7 cellular contexts compared by ENCODE assay signal in genomic region chr11:8006349-8006977, GRCh38. TPM values are rescaled to one million over a fixed set of nuclear protein-coding genes. Genes with fewer than 3 reads are reported as not detected.
DNase-seq lines count a peak whose midpoint lies in the region; ATAC-seq and TF ChIP-seq lines count a peak whose summit lies in the region.

No MANE protein-coding gene starts in this region.

- H3K9me2 ChIP-seq in Loucy (replicated peaks; ENCODE audit: low read depth, low read length), result no peaks in the 10 kb centered on the region

- ATAC-seq in SK-N-SH treated with all-trans-retinoic acid at 6 μM for 48 hours, result peak; percentile 98

- H2AK5ac ChIP-seq in H9 (ENCODE audit: insufficient read length, low read length), result no peak overlapping the region

- H3K4ac ChIP-seq in H9 (ENCODE audit: low read depth, low read length), result no peak overlapping the region

- H4K8ac ChIP-seq in H9 (replicated peaks; ENCODE audit: insufficient read length, low read depth, low read length), result no peak overlapping the region

- TF ChIP-seq CTCF in GM10266 (IDR thresholded peaks at IDR 0.05; ENCODE audit: control insufficient read depth, insufficient read depth, low read depth, missing control alignments), result peak; percentile 90
- peak; percentile 94 for TF ChIP-seq CTCF in H9 (conservative IDR thresholded peaks at IDR 0.05)
- TF ChIP-seq CTCF in Loucy (conservative IDR thresholded peaks at IDR 0.05; ENCODE audit: low read length), result peak; percentile 95
- TF ChIP-seq CTCF in brain (conservative IDR thresholded peaks at IDR 0.05), result peak; percentile 87 to 95

- peaks cover 9% of the 10 kb centered on the region for H3K27me3 Mint-ChIP-seq in H9 (ENCODE audit: low read depth)
- H3K27me3 Mint-ChIP-seq in brain, result peaks cover 22% of the 10 kb centered on the region

- H3K4me2 ChIP-seq in H9 (ENCODE audit: insufficient read depth, insufficient read length, low read length), result no peak overlapping the region
- H3K4me2 ChIP-seq in Loucy (ENCODE audit: low read depth, low read length, poor library complexity, severe bottlenecking), result no peak overlapping the region

- no peaks in the 10 kb centered on the region for H3K27me3 ChIP-seq in H9 (ENCODE audit: insufficient read depth, low read length)
- H3K27me3 ChIP-seq in Loucy (ENCODE audit: insufficient read depth, low read length, poor library complexity, severe bottlenecking), result no peaks in the 10 kb centered on the region

- H3K36me3 Mint-ChIP-seq in H9 (ENCODE audit: insufficient read depth in 1 of 3, low read depth in 3 of 3) (no peaks in the 10 kb centered on the region), brain (no peaks in the 10 kb centered on the region)

- no peak overlapping the region for H3K23ac ChIP-seq in H9 (ENCODE audit: insufficient read length, low read depth, low read length)

- H4K5ac ChIP-seq in H9 (ENCODE audit: insufficient read length, low read depth, low read length), result no peak overlapping the region

- no peak overlapping the region for H2BK15ac ChIP-seq in H9 (ENCODE audit: low read depth, low read length)

- H3K4me1 Mint-ChIP-seq in H9, result no peaks in the 10 kb centered on the region
- no peaks in the 10 kb centered on the region for H3K4me1 Mint-ChIP-seq in brain

- H3K79me1 ChIP-seq in H9 (ENCODE audit: insufficient read depth, low read depth, low read length, poor library complexity, severe bottlenecking), result no peaks in the 10 kb centered on the region

- H3K79me2 ChIP-seq in H9 (ENCODE audit: insufficient read depth, low read length), result no peaks in the 10 kb centered on the region
- no peaks in the 10 kb centered on the region for H3K79me2 ChIP-seq in Loucy (ENCODE audit: insufficient read depth, low read length)

- H3K27ac Mint-ChIP-seq in H9 (no peak overlapping the region), brain (peak overlapping the region in 1 of 5 experiments; percentile 9)

- no peak overlapping the region for H3K4me3 Mint-ChIP-seq in H9
- no peak overlapping the region for H3K4me3 Mint-ChIP-seq in brain

- no peak overlapping the region for H3K4me3 ChIP-seq in Loucy (ENCODE audit: low read length, poor library complexity, severe bottlenecking)

- H3K4me1 ChIP-seq in H9 (ENCODE audit: insufficient read depth, low read length), result no peaks in the 10 kb centered on the region
- no peaks in the 10 kb centered on the region for H3K4me1 ChIP-seq in Loucy (ENCODE audit: insufficient read depth, low read length, poor library complexity, severe bottlenecking)

- no peaks in the 10 kb centered on the region for H3K36me3 ChIP-seq in Loucy (ENCODE audit: insufficient read depth, low read length)

- H2BK20ac ChIP-seq in H9 (ENCODE audit: low read depth, low read length, poor library complexity, severe bottlenecking), result no peak overlapping the region

- no peak overlapping the region for H3K27ac ChIP-seq in H9 (ENCODE audit: insufficient read length, low read depth, low read length)

- no peak overlapping the region for H3K9ac ChIP-seq in H9 (ENCODE audit: extremely low read depth, insufficient read length, low read length)
- no peak overlapping the region for H3K9ac ChIP-seq in Loucy (ENCODE audit: low read depth, low read length, poor library complexity, severe bottlenecking)

- no peak overlapping the region for H3K14ac ChIP-seq in H9 (ENCODE audit: insufficient read depth, low read length)

- H3K9me3 Mint-ChIP-seq in H9 (no peaks in the 10 kb centered on the region), brain (no peaks in the 10 kb centered on the region)

- no peak overlapping the region for H3K18ac ChIP-seq in H9 (ENCODE audit: insufficient read length, low read depth, low read length)

- H4K91ac ChIP-seq in H9 (ENCODE audit: insufficient read length, low read depth, low read length), result no peak overlapping the region

- H2BK12ac ChIP-seq in H9 (ENCODE audit: insufficient read length, low read depth, low read length), result no peak overlapping the region

- no peak overlapping the region for H3T11ph ChIP-seq in H9 (ENCODE audit: low read length)

- H2AFZ ChIP-seq in H9 (ENCODE audit: low read length), result no peak overlapping the region
- H2AFZ ChIP-seq in Loucy (ENCODE audit: low read length), result no peak overlapping the region

- H3K9me3 ChIP-seq in H9 (ENCODE audit: control insufficient read depth, low read depth, low read length) (no peaks in the 10 kb centered on the region), Loucy (ENCODE audit: insufficient read depth, low read depth, low read length) (no peaks in the 10 kb centered on the region)

- no peak overlapping the region for H2BK5ac ChIP-seq in H9 (ENCODE audit: insufficient read length, low read length)

- H2BK120ac ChIP-seq in H9 (ENCODE audit: low read depth, low read length, poor library complexity, severe bottlenecking), result no peak overlapping the region

- no peaks in the 10 kb centered on the region for H4K20me1 ChIP-seq in H9 (ENCODE audit: control insufficient read depth, insufficient read depth, insufficient read length)
- H4K20me1 ChIP-seq in Loucy (ENCODE audit: insufficient read depth, low read length, poor library complexity, severe bottlenecking), result no peaks in the 10 kb centered on the region

- no peak overlapping the region for H3K56ac ChIP-seq in H9 (ENCODE audit: insufficient read length, low read depth, low read length)

- peak; percentile 65 for DNase-seq in GM10266 (ENCODE audit: extremely low spot score)
- DNase-seq in H9, result peak; percentile 71
- DNase-seq in iPS-NIHi11 (ENCODE audit: low spot score), result peak; percentile 80
- peak; percentile 56 for DNase-seq in stimulated activated CD4-positive, alpha-beta T cell treated with anti-CD3 and anti-CD28 coated beads, Interleukin-15, amount 100 ng/mL, for 24 hours

- no peaks in the 10 kb centered on the region for H3F3A ChIP-seq in Loucy (ENCODE audit: low read depth)

- H3K23me2 ChIP-seq in H9 (ENCODE audit: insufficient read length, low read depth, low read length, poor library complexity, severe bottlenecking), result no peaks in the 10 kb centered on the region

TF ChIP-seq in SK-N-SH treated with all-trans-retinoic acid at 6 μM for 48 hours, 23 proteins besides CTCF, POLR2A, EP300 and RAD21:
- no peak for TF ChIP-seq ZFP3 (CRISPR knock-in tag; IDR thresholded peaks at IDR 0.05)
- TF ChIP-seq TCF4 (CRISPR knock-in tag; IDR thresholded peaks at IDR 0.05; ENCODE audit: borderline replicate concordance), result no peak
- no peak for TF ChIP-seq BACH2 (CRISPR knock-in tag; IDR thresholded peaks at IDR 0.05; ENCODE audit: borderline replicate concordance)
- no peak for TF ChIP-seq RARB (CRISPR knock-in tag; IDR thresholded peaks at IDR 0.05)
- no peak for TF ChIP-seq ZC3H10 (CRISPR knock-in tag; IDR thresholded peaks at IDR 0.05)
- TF ChIP-seq ZNF70 (CRISPR knock-in tag; IDR thresholded peaks at IDR 0.05), result no peak
- TF ChIP-seq OSR1 (CRISPR knock-in tag; IDR thresholded peaks at IDR 0.05), result no peak

RNA-seq across cellular contexts. Expression of gene EIF3F, which starts 19.3 kb away (rescaled TPM):
- 346 and 348 TPM in 2 replicates for total RNA-seq in H9 (2021)
- polyA plus RNA-seq in brain (ENCODE audit: insufficient read depth, low read depth, low replicate concordance), result 292 TPM

RNA-seq across cellular contexts. Expression of gene NLRP10, which starts 41.2 kb away (rescaled TPM):
- not detected in 2 replicates for total RNA-seq in H9 (2021)
- not detected for polyA plus RNA-seq in brain (ENCODE audit: insufficient read depth, low read depth, low replicate concordance)
